ENCODE assay signal across 1 cellular context in the genomic region with DNA sequence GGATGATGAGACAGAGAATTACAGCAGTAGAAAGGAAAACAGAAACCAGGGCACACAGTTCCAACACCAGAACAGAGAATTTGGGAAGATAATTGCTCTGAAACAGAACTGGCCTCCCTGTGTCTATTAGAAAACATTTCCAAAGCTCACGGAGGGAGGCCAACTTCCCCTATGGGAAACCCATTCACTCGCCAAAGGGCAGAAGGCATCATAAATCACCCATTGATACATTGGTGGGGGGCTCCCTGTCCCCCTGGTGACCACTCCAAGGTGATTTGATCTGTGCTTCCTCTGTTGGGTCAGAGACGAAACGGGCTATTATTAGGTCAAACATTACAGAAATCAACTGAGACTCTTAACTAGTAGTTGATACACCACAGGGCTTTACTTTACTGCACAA.
TF ChIP-seq lines count a peak whose summit lies in the region.

No MANE protein-coding gene starts in this region.

TF ChIP-seq in H1, 55 proteins besides CTCF, POLR2A, EP300 and RAD21:
- no peak for TF ChIP-seq HDAC6 (IDR thresholded peaks at IDR 0.05; ENCODE audit: low read depth, low read length)
- TF ChIP-seq, protein P1, sequence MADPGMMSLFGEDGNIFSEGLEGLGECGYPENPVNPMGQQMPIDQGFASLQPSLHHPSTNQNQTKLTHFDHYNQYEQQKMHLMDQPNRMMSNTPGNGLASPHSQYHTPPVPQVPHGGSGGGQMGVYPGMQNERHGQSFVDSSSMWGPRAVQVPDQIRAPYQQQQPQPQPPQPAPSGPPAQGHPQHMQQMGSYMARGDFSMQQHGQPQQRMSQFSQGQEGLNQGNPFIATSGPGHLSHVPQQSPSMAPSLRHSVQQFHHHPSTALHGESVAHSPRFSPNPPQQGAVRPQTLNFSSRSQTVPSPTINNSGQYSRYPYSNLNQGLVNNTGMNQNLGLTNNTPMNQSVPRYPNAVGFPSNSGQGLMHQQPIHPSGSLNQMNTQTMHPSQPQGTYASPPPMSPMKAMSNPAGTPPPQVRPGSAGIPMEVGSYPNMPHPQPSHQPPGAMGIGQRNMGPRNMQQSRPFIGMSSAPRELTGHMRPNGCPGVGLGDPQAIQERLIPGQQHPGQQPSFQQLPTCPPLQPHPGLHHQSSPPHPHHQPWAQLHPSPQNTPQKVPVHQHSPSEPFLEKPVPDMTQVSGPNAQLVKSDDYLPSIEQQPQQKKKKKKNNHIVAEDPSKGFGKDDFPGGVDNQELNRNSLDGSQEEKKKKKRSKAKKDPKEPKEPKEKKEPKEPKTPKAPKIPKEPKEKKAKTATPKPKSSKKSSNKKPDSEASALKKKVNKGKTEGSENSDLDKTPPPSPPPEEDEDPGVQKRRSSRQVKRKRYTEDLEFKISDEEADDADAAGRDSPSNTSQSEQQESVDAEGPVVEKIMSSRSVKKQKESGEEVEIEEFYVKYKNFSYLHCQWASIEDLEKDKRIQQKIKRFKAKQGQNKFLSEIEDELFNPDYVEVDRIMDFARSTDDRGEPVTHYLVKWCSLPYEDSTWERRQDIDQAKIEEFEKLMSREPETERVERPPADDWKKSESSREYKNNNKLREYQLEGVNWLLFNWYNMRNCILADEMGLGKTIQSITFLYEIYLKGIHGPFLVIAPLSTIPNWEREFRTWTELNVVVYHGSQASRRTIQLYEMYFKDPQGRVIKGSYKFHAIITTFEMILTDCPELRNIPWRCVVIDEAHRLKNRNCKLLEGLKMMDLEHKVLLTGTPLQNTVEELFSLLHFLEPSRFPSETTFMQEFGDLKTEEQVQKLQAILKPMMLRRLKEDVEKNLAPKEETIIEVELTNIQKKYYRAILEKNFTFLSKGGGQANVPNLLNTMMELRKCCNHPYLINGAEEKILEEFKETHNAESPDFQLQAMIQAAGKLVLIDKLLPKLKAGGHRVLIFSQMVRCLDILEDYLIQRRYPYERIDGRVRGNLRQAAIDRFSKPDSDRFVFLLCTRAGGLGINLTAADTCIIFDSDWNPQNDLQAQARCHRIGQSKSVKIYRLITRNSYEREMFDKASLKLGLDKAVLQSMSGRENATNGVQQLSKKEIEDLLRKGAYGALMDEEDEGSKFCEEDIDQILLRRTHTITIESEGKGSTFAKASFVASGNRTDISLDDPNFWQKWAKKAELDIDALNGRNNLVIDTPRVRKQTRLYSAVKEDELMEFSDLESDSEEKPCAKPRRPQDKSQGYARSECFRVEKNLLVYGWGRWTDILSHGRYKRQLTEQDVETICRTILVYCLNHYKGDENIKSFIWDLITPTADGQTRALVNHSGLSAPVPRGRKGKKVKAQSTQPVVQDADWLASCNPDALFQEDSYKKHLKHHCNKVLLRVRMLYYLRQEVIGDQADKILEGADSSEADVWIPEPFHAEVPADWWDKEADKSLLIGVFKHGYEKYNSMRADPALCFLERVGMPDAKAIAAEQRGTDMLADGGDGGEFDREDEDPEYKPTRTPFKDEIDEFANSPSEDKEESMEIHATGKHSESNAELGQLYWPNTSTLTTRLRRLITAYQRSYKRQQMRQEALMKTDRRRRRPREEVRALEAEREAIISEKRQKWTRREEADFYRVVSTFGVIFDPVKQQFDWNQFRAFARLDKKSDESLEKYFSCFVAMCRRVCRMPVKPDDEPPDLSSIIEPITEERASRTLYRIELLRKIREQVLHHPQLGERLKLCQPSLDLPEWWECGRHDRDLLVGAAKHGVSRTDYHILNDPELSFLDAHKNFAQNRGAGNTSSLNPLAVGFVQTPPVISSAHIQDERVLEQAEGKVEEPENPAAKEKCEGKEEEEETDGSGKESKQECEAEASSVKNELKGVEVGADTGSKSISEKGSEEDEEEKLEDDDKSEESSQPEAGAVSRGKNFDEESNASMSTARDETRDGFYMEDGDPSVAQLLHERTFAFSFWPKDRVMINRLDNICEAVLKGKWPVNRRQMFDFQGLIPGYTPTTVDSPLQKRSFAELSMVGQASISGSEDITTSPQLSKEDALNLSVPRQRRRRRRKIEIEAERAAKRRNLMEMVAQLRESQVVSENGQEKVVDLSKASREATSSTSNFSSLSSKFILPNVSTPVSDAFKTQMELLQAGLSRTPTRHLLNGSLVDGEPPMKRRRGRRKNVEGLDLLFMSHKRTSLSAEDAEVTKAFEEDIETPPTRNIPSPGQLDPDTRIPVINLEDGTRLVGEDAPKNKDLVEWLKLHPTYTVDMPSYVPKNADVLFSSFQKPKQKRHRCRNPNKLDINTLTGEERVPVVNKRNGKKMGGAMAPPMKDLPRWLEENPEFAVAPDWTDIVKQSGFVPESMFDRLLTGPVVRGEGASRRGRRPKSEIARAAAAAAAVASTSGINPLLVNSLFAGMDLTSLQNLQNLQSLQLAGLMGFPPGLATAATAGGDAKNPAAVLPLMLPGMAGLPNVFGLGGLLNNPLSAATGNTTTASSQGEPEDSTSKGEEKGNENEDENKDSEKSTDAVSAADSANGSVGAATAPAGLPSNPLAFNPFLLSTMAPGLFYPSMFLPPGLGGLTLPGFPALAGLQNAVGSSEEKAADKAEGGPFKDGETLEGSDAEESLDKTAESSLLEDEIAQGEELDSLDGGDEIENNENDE (IDR thresholded peaks at IDR 0.05; ENCODE audit: insufficient replicate concordance, low read length): no peak
- no peak for TF ChIP-seq SUZ12 (IDR thresholded peaks at IDR 0.05; ENCODE audit: low read length)
- no peak for TF ChIP-seq RXRA (IDR thresholded peaks at IDR 0.05; ENCODE audit: insufficient read depth, low read depth, low read length)
- TF ChIP-seq, protein P2, sequence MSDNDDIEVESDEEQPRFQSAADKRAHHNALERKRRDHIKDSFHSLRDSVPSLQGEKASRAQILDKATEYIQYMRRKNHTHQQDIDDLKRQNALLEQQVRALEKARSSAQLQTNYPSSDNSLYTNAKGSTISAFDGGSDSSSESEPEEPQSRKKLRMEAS (IDR thresholded peaks at IDR 0.05): no peak
- TF ChIP-seq ZNF274 (IDR thresholded peaks at IDR 0.05; ENCODE audit: borderline replicate concordance, extremely low read depth, low read length): no peak
